In the genomic region with DNA sequence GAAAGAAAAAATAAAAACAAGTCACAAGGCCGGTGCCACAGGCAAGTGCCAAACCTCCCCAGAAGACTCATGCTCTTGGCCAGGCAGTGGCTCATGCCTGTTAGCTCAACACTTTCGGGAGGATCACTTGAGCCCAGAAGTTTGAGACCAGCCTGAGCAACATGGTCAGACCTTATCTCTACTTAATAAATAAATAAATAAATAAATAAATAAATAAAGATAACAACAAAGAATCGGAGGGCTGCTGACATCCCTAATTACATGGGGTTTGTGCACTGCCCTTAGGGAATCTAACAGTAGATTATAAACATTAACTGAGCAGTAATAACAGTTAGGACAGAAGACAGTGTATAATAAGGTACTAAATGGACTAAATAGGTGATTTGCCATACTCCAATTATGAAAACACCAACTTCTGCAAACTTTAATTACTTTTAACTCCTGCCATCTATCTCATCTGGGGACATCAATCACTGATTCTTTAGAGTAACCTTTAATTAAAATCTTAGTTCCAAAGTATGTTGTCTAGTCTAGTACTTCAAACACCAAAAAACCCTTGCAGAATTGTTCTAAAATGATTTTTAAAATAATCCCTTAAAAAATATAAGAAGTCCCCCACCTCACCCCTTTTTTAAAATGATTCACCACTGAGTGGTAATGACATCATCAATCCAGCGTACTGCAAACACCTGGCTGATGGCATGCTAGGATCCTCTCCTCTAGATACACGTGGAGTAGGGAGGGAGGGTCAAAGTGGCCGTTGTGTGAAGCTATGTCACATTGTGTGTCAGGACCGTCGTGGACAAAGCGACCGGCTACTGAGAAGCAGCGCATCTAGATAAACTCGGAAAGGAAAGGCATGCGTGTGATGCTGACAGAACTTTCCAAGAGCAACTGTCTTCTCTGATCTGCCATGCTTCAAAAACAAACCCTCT, we compare ENCODE assay signal across 14 cellular contexts. TPM values are rescaled to one million over a fixed set of nuclear protein-coding genes. Genes with fewer than 3 reads are reported as not detected.
DNase-seq lines count a peak whose midpoint lies in the region; ATAC-seq and TF ChIP-seq lines count a peak whose summit lies in the region.
"Had no signal": no experiment of that assay in that cellular context is flagged by ENCODE, and none has a peak within 500 bp of the region (broad histone marks: within the 10 kb centered on the region; RNA-seq: fewer than 3 reads in every experiment).

No MANE protein-coding gene starts in this region.

- H3K4me1 ChIP-seq in CD8-positive, alpha-beta T cell (ENCODE audit: insufficient read depth, low read length) = peaks cover 91% of the 10 kb centered on the region

- POLR2A ChIA-PET in CD8-positive, alpha-beta T cell (lab: Charles Lee) = interaction anchor here (0.9 kb wide), 1 partner anchor 19 kb away, joined by 3 read pairs; no protein-coding TSS in a partner anchor

- CTCF ChIA-PET in CD8-positive, alpha-beta T cell (lab: Charles Lee) = interaction anchor here (0.6 kb wide), 1 partner anchor 17 kb away, joined by 3 read pairs; no protein-coding TSS in a partner anchor

- peak; percentile 55 for ATAC-seq in CD8-positive, alpha-beta T cell
- peak; percentile 53 to 57 for ATAC-seq in activated T-cell treated with anti-CD3 and anti-CD28 coated beads, Interleukin-2, amount 50 U/mL, for 72 hours (replicated peaks in 1 of 2)
- no peak for ATAC-seq in GM21447 (IDR thresholded peaks at IDR 0.05; ENCODE audit: unreplicated experiment)
- ATAC-seq: left cardiac atrium had no signal

- no peaks in the 10 kb centered on the region for H3K27me3 Mint-ChIP-seq in CD8-positive, alpha-beta T cell (ENCODE audit: low read depth)
- H3K27me3 Mint-ChIP-seq in activated T-cell treated with anti-CD3 and anti-CD28 coated beads, Interleukin-2, amount 50 U/mL, for 72 hours (ENCODE audit: low read depth) = no peaks in the 10 kb centered on the region

- no peaks in the 10 kb centered on the region for H3K27me3 ChIP-seq in CD8-positive, alpha-beta T cell (ENCODE audit: insufficient read depth, low read length)
- H3K27me3 ChIP-seq: ovary, SJSA1 had no signal

- no peaks in the 10 kb centered on the region for H3K36me3 ChIP-seq in CD8-positive, alpha-beta T cell (ENCODE audit: insufficient read depth, low read length)
- H3K36me3 ChIP-seq: ovary, SJSA1 had no signal

- peak overlapping the region; percentile 95 for H3K27ac Mint-ChIP-seq in CD8-positive, alpha-beta T cell
- peak overlapping the region; percentile 54 for H3K27ac Mint-ChIP-seq in activated T-cell treated with anti-CD3 and anti-CD28 coated beads, Interleukin-2, amount 50 U/mL, for 72 hours

- no peak for TF ChIP-seq CTCF in CD8-positive, alpha-beta T cell (IDR thresholded peaks at IDR 0.05)

- H3K27ac ChIP-seq in CD8-positive, alpha-beta T cell (ENCODE audit: low read depth, low read length) = peak overlapping the region; percentile 56
- H3K27ac ChIP-seq: ovary, SJSA1 had no signal

- DNase-seq in CD1c-positive myeloid dendritic cell (ENCODE audit: extremely low spot score) (peak; percentile 22), islet precursor cell (peak; percentile 50), kidney tubule cell (ENCODE audit: low spot score) (no peak), RKO (ENCODE audit: low spot score) (no peak)
- peak in 2 of 7 experiments; percentile 48 to 52 for DNase-seq in CD8-positive, alpha-beta T cell
- DNase-seq in activated T-cell treated with anti-CD3 and anti-CD28 coated beads, Interleukin-2, amount 50 U/mL, for 72 hours = peak; percentile 46 to 53
- DNase-seq: H7, left cardiac atrium, NCI-H1092, NCI-H2171 treated with DMSO at 0.1 percent for 48 hours, ovary had no signal

- peak overlapping the region; percentile 31 for H3K4me3 ChIP-seq in CD8-positive, alpha-beta T cell (ENCODE audit: low read depth, low read length)
- H3K4me3 ChIP-seq: coronary artery, ovary, SJSA1 had no signal

- H3K9me3 ChIP-seq in CD8-positive, alpha-beta T cell (ENCODE audit: low read length) = no peaks in the 10 kb centered on the region
- H3K9me3 ChIP-seq: ovary, SJSA1 had no signal

- peaks cover 16% of the 10 kb centered on the region for H3K36me3 Mint-ChIP-seq in CD8-positive, alpha-beta T cell
- H3K36me3 Mint-ChIP-seq in activated T-cell treated with anti-CD3 and anti-CD28 coated beads, Interleukin-2, amount 50 U/mL, for 72 hours (ENCODE audit: insufficient read depth in 2 of 2) = peaks cover 0 to 1% of the 10 kb centered on the region in 2 donors

- no peaks in the 10 kb centered on the region for H3K9me3 Mint-ChIP-seq in CD8-positive, alpha-beta T cell
- no peaks in the 10 kb centered on the region for H3K9me3 Mint-ChIP-seq in activated T-cell treated with anti-CD3 and anti-CD28 coated beads, Interleukin-2, amount 50 U/mL, for 72 hours

- intact Hi-C loops in CD8-positive, alpha-beta T cell (cut with DNase I, micrococcal nuclease) = loop anchor here (2.0 to 10.0 kb wide), 2 partner anchors 17 to 1299 kb away; no protein-coding TSS in a partner anchor

- peak overlapping the region; percentile 69 for H3K4me3 Mint-ChIP-seq in CD8-positive, alpha-beta T cell
- H3K4me3 Mint-ChIP-seq in activated T-cell treated with anti-CD3 and anti-CD28 coated beads, Interleukin-2, amount 50 U/mL, for 72 hours = peak overlapping the region; percentile 49 to 70

- peaks cover 83% of the 10 kb centered on the region for H3K4me1 Mint-ChIP-seq in CD8-positive, alpha-beta T cell (ENCODE audit: low read depth)
- peaks cover 90% of the 10 kb centered on the region for H3K4me1 Mint-ChIP-seq in activated T-cell treated with anti-CD3 and anti-CD28 coated beads, Interleukin-2, amount 50 U/mL, for 72 hours (ENCODE audit: low read depth)

RNA-seq across cellular contexts. Expression of gene CYTH1, which starts 28.5 kb away (rescaled TPM):
- total RNA-seq in CD8-positive, alpha-beta T cell = 100 to 1,000 TPM; 475 to 490 TPM
- total RNA-seq in activated T-cell treated with anti-CD3 and anti-CD28 coated beads, Interleukin-2, amount 50 U/mL, for 72 hours = 100 to 1,000 TPM; 163 to 204 TPM

Comparison
In these comparisons a context has a peak if more than half of its experiments do, and no peak if none do; other contexts are left out.
1. DNase-seq: peak in CD1c-positive myeloid dendritic cell (single experiment), activated T-cell treated with anti-CD3 and anti-CD28 coated beads, Interleukin-2, amount 50 U/mL, for 72 hours (2 of 2) and islet precursor cell (single experiment); none in kidney tubule cell (single experiment) and RKO (single experiment).